Comparison of ENCODE assay signal across 8 cellular contexts in the genomic region with DNA sequence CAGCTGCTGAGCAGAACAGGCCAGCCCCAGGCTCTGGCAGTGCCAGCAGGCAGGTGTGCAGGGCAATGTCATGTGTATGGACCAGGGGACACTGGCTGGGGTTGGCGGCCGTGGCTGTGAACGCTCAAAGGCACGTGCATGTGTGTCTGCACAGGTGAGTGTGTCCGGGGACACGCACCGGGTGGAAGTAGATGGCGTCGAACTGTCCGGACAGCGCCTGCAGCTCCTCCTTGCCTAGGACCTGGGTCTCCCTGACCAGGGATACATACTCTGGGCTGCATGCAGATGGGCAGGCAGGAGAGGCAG. TPM values are rescaled to one million over a fixed set of nuclear protein-coding genes. Genes with fewer than 3 reads are reported as not detected.
DNase-seq lines count a peak whose midpoint lies in the region; ATAC-seq and FAIRE-seq lines count a peak whose summit lies in the region.

No MANE protein-coding gene starts in this region.

- peak overlapping the region; percentile 84 for H3K4me3 Mint-ChIP-seq in T-helper 1 cell treated with Interleukin-12 subunit alpha and Interleukin-12 subunit beta and Interleukin-4 antibody, amounts not matched to agents 30 μg/mL and 1 μg/mL, for 36 hours
- H3K4me3 Mint-ChIP-seq in activated CD4-positive, alpha-beta memory T cell treated with anti-CD3 and anti-CD28 coated beads for 36 hours: peak overlapping the region; percentile 84
- H3K4me3 Mint-ChIP-seq in stimulated activated naive CD8-positive, alpha-beta T cell treated with anti-CD3 and anti-CD28 coated beads, Interleukin-15, amount 100 ng/mL, for 72 hours: peak overlapping the region; percentile 84 to 88

- ATAC-seq in stimulated activated naive CD8-positive, alpha-beta T cell treated with anti-CD3 and anti-CD28 coated beads, Interleukin-15, amount 100 ng/mL, for 72 hours: no peak
- no peak for ATAC-seq in HG02870 (IDR thresholded peaks at IDR 0.05; ENCODE audit: unreplicated experiment)

- H3K4me3 ChIP-seq in iPS-18c (ENCODE audit: insufficient read depth, low read depth, low read length): peak overlapping the region; percentile 87; the same call in 1 of the 2 replicates

- H3K27ac Mint-ChIP-seq in T-helper 1 cell treated with Interleukin-12 subunit alpha and Interleukin-12 subunit beta and Interleukin-4 antibody, amounts not matched to agents 30 μg/mL and 1 μg/mL, for 36 hours: peak overlapping the region; percentile 31
- no peak overlapping the region for H3K27ac Mint-ChIP-seq in activated CD4-positive, alpha-beta memory T cell treated with anti-CD3 and anti-CD28 coated beads for 36 hours
- H3K27ac Mint-ChIP-seq in stimulated activated naive CD8-positive, alpha-beta T cell treated with anti-CD3 and anti-CD28 coated beads, Interleukin-15, amount 100 ng/mL, for 72 hours: peak overlapping the region in 1 of 2 donors; percentile 92

- POLR2A ChIA-PET in activated CD4-positive, alpha-beta memory T cell treated with anti-CD3 and anti-CD28 coated beads for 36 hours (lab: Charles Lee): interaction anchor here (1.2 to 3.4 kb wide), 5 partner anchors 12 to 371 kb away, joined by 3 to 15 read pairs (median 4); a partner anchor contains a TSS

- intact Hi-C loops in activated CD4-positive, alpha-beta memory T cell treated with anti-CD3 and anti-CD28 coated beads for 36 hours (cut with micrococcal nuclease): no loop called here

- H3K36me3 Mint-ChIP-seq in T-helper 1 cell treated with Interleukin-12 subunit alpha and Interleukin-12 subunit beta and Interleukin-4 antibody, amounts not matched to agents 30 μg/mL and 1 μg/mL, for 36 hours (ENCODE audit: low read depth): peaks cover 8% of the 10 kb centered on the region
- peaks cover 5% of the 10 kb centered on the region for H3K36me3 Mint-ChIP-seq in activated CD4-positive, alpha-beta memory T cell treated with anti-CD3 and anti-CD28 coated beads for 36 hours

- H3K9me3 Mint-ChIP-seq in T-helper 1 cell treated with Interleukin-12 subunit alpha and Interleukin-12 subunit beta and Interleukin-4 antibody, amounts not matched to agents 30 μg/mL and 1 μg/mL, for 36 hours: no peaks in the 10 kb centered on the region
- no peaks in the 10 kb centered on the region for H3K9me3 Mint-ChIP-seq in activated CD4-positive, alpha-beta memory T cell treated with anti-CD3 and anti-CD28 coated beads for 36 hours
- no peaks in the 10 kb centered on the region for H3K9me3 Mint-ChIP-seq in stimulated activated naive CD8-positive, alpha-beta T cell treated with anti-CD3 and anti-CD28 coated beads, Interleukin-15, amount 100 ng/mL, for 72 hours

- FAIRE-seq in frontal cortex (lab: Jason Lieb, UNC): no peak

- H3K27me3 Mint-ChIP-seq in T-helper 1 cell treated with Interleukin-12 subunit alpha and Interleukin-12 subunit beta and Interleukin-4 antibody, amounts not matched to agents 30 μg/mL and 1 μg/mL, for 36 hours (ENCODE audit: low read depth): no peaks in the 10 kb centered on the region
- no peaks in the 10 kb centered on the region for H3K27me3 Mint-ChIP-seq in activated CD4-positive, alpha-beta memory T cell treated with anti-CD3 and anti-CD28 coated beads for 36 hours
- H3K27me3 Mint-ChIP-seq in stimulated activated naive CD8-positive, alpha-beta T cell treated with anti-CD3 and anti-CD28 coated beads, Interleukin-15, amount 100 ng/mL, for 72 hours: no peaks in the 10 kb centered on the region

- CTCF ChIA-PET in activated CD4-positive, alpha-beta memory T cell treated with anti-CD3 and anti-CD28 coated beads for 36 hours (lab: Charles Lee): interaction anchor here (1.0 to 3.5 kb wide), 7 partner anchors 8 to 224 kb away, joined by 3 to 23 read pairs (median 7); no protein-coding TSS in a partner anchor

- no peaks in the 10 kb centered on the region for H3K9me3 ChIP-seq in iPS-18c (ENCODE audit: control insufficient read depth, insufficient read depth, low read length)

- DNase-seq in T-helper 1 cell (no peak), frontal cortex (ENCODE audit: low spot score in 2 of 2) (no peak)
- DNase-seq in activated CD4-positive, alpha-beta memory T cell treated with anti-CD3 and anti-CD28 coated beads for 36 hours: no peak
- DNase-seq in stimulated activated naive CD8-positive, alpha-beta T cell treated with anti-CD3 and anti-CD28 coated beads, Interleukin-15, amount 100 ng/mL, for 72 hours: no peak
- DNase-seq in activated effector memory CD4-positive, alpha-beta T cell treated with anti-CD3 and anti-CD28 coated beads, Interleukin-2, amount 50 U/mL, for 16 hours: no peak

- peaks cover 8% of the 10 kb centered on the region for H3K4me1 Mint-ChIP-seq in T-helper 1 cell treated with Interleukin-12 subunit alpha and Interleukin-12 subunit beta and Interleukin-4 antibody, amounts not matched to agents 30 μg/mL and 1 μg/mL, for 36 hours (ENCODE audit: low read depth)
- peaks cover 24% of the 10 kb centered on the region for H3K4me1 Mint-ChIP-seq in activated CD4-positive, alpha-beta memory T cell treated with anti-CD3 and anti-CD28 coated beads for 36 hours (ENCODE audit: low read depth)
- H3K4me1 Mint-ChIP-seq in stimulated activated naive CD8-positive, alpha-beta T cell treated with anti-CD3 and anti-CD28 coated beads, Interleukin-15, amount 100 ng/mL, for 72 hours: peaks cover 51% of the 10 kb centered on the region

RNA-seq across cellular contexts. Expression of a gene that starts 0.9 kb away (rescaled TPM):
- 10 to 100 TPM; 46.1 to 47.6 TPM for total RNA-seq in activated CD4-positive, alpha-beta memory T cell treated with anti-CD3 and anti-CD28 coated beads for 36 hours
- 16.7 TPM for total RNA-seq in frontal cortex

RNA-seq across cellular contexts. Expression of a gene that starts 5.4 kb away (rescaled TPM):
- 10 to 100 TPM; 41.4 to 43.8 TPM for total RNA-seq in activated CD4-positive, alpha-beta memory T cell treated with anti-CD3 and anti-CD28 coated beads for 36 hours
- total RNA-seq in frontal cortex: 29.3 TPM

RNA-seq across cellular contexts. Expression of a gene that starts 11.3 kb away (rescaled TPM):
- total RNA-seq in activated CD4-positive, alpha-beta memory T cell treated with anti-CD3 and anti-CD28 coated beads for 36 hours: 1 to 10 TPM; 9.1 to 9.7 TPM
- total RNA-seq in frontal cortex: 11.4 TPM

RNA-seq across cellular contexts. Expression of a gene that starts 20.0 kb away (rescaled TPM):
- 10 to 100 TPM; 23.1 to 24.6 TPM for total RNA-seq in activated CD4-positive, alpha-beta memory T cell treated with anti-CD3 and anti-CD28 coated beads for 36 hours
- total RNA-seq in frontal cortex: 16.3 TPM

RNA-seq across cellular contexts. Expression of a gene that starts 49.4 kb away (rescaled TPM):
- 10 to 100 TPM; 18.8 to 19.7 TPM for total RNA-seq in activated CD4-positive, alpha-beta memory T cell treated with anti-CD3 and anti-CD28 coated beads for 36 hours
- total RNA-seq in frontal cortex: 6.1 TPM
